21 cellular contexts compared by ENCODE assay signal in genomic region chr16:6918661-6919060, GRCh38.
"Had no signal": no experiment of that assay in that cellular context is flagged by ENCODE, and none has a peak within 500 bp of the region (broad histone marks: within the 10 kb centered on the region; RNA-seq: fewer than 3 reads in every experiment).

No MANE protein-coding gene starts in this region.

- H2AFZ ChIP-seq: neural progenitor cell had no signal

- ATAC-seq: natural killer cell; right lobe of liver; stimulated activated naive B cell treated with anti-CD40 and anti-IgM and Interleukin-4, amounts not matched to agents 10 μg/mL and 1 μg/mL and 100 μg/mL, for 72 hours; stimulated activated naive CD8-positive, alpha-beta T cell treated with anti-CD3 and anti-CD28 coated beads, Interleukin-15, Interleukin-2, amounts not matched to agents 100 U/mL and 50 U/mL, for 24 hours had no signal

- H3K4me3 ChIP-seq: left ventricle myocardium inferior, lung, neural progenitor cell, ovary, right atrium auricular region, right lobe of liver, stomach, testis, tibial artery, uterus had no signal

- H3K9me3 ChIP-seq: ovary, right lobe of liver, testis, uterus had no signal

- H3K27ac ChIP-seq: left ventricle myocardium inferior, neural progenitor cell, ovary, right atrium auricular region, right lobe of liver, stomach, testis, tibial artery, uterus had no signal

- H3K4me2 ChIP-seq: neural progenitor cell had no signal

- DNase-seq: islet precursor cell; left ventricle myocardium inferior; mesendoderm; naive B cell; natural killer cell; nephron progenitor cell; ovary; right lobe of liver; stimulated activated CD4-positive, alpha-beta T cell treated with anti-CD3 and anti-CD28 coated beads, Interleukin-12 subunit alpha, Interleukin-12 subunit beta, amount 100 ng/mL, for 4 hours; stimulated activated CD4-positive, alpha-beta T cell treated with anti-CD3 and anti-CD28 coated beads, Interleukin-15, amount 100 ng/mL, for 24 hours; stimulated activated CD4-positive, alpha-beta T cell treated with anti-CD3 and anti-CD28 coated beads, Interleukin-2, amount 100 ng/mL, for 24 hours; stimulated activated CD4-positive, alpha-beta T cell treated with anti-CD3 and anti-CD28 coated beads, Interleukin-4, amount 100 ng/mL, for 1 hour; stimulated activated naive B cell treated with anti-CD40 and anti-IgM and Interleukin-4, amounts not matched to agents 10 μg/mL and 1 μg/mL and 100 μg/mL, for 72 hours; stimulated activated naive CD8-positive, alpha-beta T cell treated with anti-CD3 and anti-CD28 coated beads, Interleukin-15, Interleukin-2, amounts not matched to agents 100 U/mL and 50 U/mL, for 24 hours; stomach; testis; tibial artery; uterus had no signal

- H3K27me3 ChIP-seq: neural progenitor cell, ovary, right atrium auricular region, right lobe of liver, stomach, testis, tibial artery, uterus had no signal

- H3K9ac ChIP-seq: neural progenitor cell had no signal

- H3K36me3 ChIP-seq: left ventricle myocardium inferior, neural progenitor cell, ovary, right atrium auricular region, right lobe of liver, stomach, tibial artery, uterus had no signal

- H3K4me1 ChIP-seq: left ventricle myocardium inferior, neural progenitor cell, right atrium auricular region, right lobe of liver, stomach, testis, tibial artery, uterus had no signal
